ENCODE assay signal across 25 cellular contexts in the genomic region with DNA sequence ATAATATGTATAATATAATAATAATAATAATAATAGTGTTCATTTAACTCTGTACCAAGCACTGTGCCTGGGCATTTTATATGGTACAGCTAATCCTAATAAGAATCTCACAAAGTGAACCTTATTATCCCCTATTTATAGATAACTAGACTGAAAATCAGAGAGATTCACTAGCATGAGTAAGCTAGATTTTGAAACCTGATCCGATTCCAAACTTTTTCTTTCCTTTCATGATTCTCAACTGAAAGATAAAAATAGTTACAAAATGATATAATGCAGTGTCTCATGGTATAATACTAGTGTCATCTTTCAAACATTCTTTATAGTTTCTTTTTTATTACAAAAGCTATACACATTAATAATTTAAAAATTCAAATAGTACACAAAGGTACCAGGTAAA. TPM values are rescaled to one million over a fixed set of nuclear protein-coding genes. Genes with fewer than 3 reads are reported as not detected.
"Had no signal": no experiment of that assay in that cellular context is flagged by ENCODE, and none has a peak within 500 bp of the region (broad histone marks: within the 10 kb centered on the region; RNA-seq: fewer than 3 reads in every experiment).

No MANE protein-coding gene starts in this region.

- H3K27me3 ChIP-seq: tibial artery had no signal

- H3K36me3 Mint-ChIP-seq: mesothelial cell of epicardium had no signal

- H3K9me3 Mint-ChIP-seq: activated CD4-positive, alpha-beta T cell treated with anti-CD3 and anti-CD28 coated beads, Interleukin-2, amount 10 ng/mL, durations not matched to agents 7 days and 5 days; activated T-cell treated with anti-CD3 and anti-CD28 coated beads, Interleukin-2, amount 50 U/mL, for 24 hours; activated T-helper 2 cell treated with anti-CD3 and anti-CD28 coated beads, Interferon-gamma antibody, Interleukin-2, Interleukin-4, amounts not matched to agents 10 μg/mL and 5 μg/mL and 100 μg/mL, durations not matched to agents 14 hours and 24 hours and 36 hours; T-cell had no signal

- ATAC-seq: activated CD8-positive, alpha-beta T cell treated with anti-CD3 and anti-CD28 coated beads, Interleukin-2, amount 10 ng/mL, durations not matched to agents 7 days and 5 days; left lobe of liver; T-cell had no signal

- H3K4me3 ChIP-seq: breast epithelium, lung, sigmoid colon, tibial artery had no signal

- H3K4me1 Mint-ChIP-seq: activated CD4-positive, alpha-beta T cell treated with anti-CD3 and anti-CD28 coated beads, Interleukin-2, amount 10 ng/mL, durations not matched to agents 7 days and 5 days; nephron; T-cell had no signal

- H3K27me3 Mint-ChIP-seq: activated CD4-positive, alpha-beta T cell treated with anti-CD3 and anti-CD28 coated beads, Interleukin-2, amount 10 ng/mL, durations not matched to agents 7 days and 5 days; T-cell had no signal

- DNase-seq: activated CD4-positive, alpha-beta T cell treated with anti-CD3 and anti-CD28 coated beads, Interleukin-2, amount 10 ng/mL, durations not matched to agents 7 days and 5 days; activated CD4-positive, CD25-positive, alpha-beta regulatory T cell; activated CD8-positive, alpha-beta T cell treated with anti-CD3 and anti-CD28 coated beads, Interleukin-2, amount 10 ng/mL, durations not matched to agents 7 days and 5 days; activated naive CD4-positive, alpha-beta T cell treated with Interleukin-2 at 50 U/mL for 16 hours; activated T-cell treated with anti-CD3 and anti-CD28 coated beads, Interleukin-2, amount 50 U/mL, for 24 hours; aorta; cerebellar nuclear complex; effector CD4-positive, alpha-beta T cell; hypothalamus; kidney; posterior cingulate gyrus; sigmoid colon; stimulated activated CD4-positive, alpha-beta T cell treated with anti-CD3 and anti-CD28 coated beads, Interleukin-1b, Interleukin-23, amount 100 ng/mL, for 48 hours; stimulated activated naive CD4-positive, alpha-beta T cell treated with Interleukin-2 at 50 U/mL for 16 hours; substantia nigra; T-cell; T-helper 9 cell; tibial artery had no signal

- H3K27ac Mint-ChIP-seq: activated CD4-positive, alpha-beta T cell treated with anti-CD3 and anti-CD28 coated beads, Interleukin-2, amount 10 ng/mL, durations not matched to agents 7 days and 5 days; activated CD8-positive, alpha-beta T cell treated with anti-CD3 and anti-CD28 coated beads, Interleukin-2, amount 10 ng/mL, durations not matched to agents 7 days and 5 days; activated T-cell treated with anti-CD3 and anti-CD28 coated beads, Interleukin-2, amount 50 U/mL, for 24 hours; activated T-helper 2 cell treated with anti-CD3 and anti-CD28 coated beads, Interferon-gamma antibody, Interleukin-2, Interleukin-4, amounts not matched to agents 10 μg/mL and 5 μg/mL and 100 μg/mL, durations not matched to agents 14 hours and 24 hours and 36 hours; mesothelial cell of epicardium; nephron; T-cell had no signal

- H3K4me3 Mint-ChIP-seq: activated CD4-positive, alpha-beta T cell treated with anti-CD3 and anti-CD28 coated beads, Interleukin-2, amount 10 ng/mL, durations not matched to agents 7 days and 5 days; activated CD8-positive, alpha-beta T cell treated with anti-CD3 and anti-CD28 coated beads, Interleukin-2, amount 10 ng/mL, durations not matched to agents 7 days and 5 days; activated T-cell treated with anti-CD3 and anti-CD28 coated beads, Interleukin-2, amount 50 U/mL, for 24 hours; mesothelial cell of epicardium; nephron; T-cell had no signal

- FAIRE-seq: frontal cortex, kidney had no signal

- H3K36me3 ChIP-seq: breast epithelium, sigmoid colon, tibial artery had no signal

RNA-seq across cellular contexts. Expression of a gene that starts 55.9 kb away (rescaled TPM):
- total RNA-seq: activated CD4-positive, alpha-beta T cell treated with anti-CD3 and anti-CD28 coated beads, Interleukin-2, amount 10 ng/mL, durations not matched to agents 7 days and 5 days; activated CD8-positive, alpha-beta T cell treated with anti-CD3 and anti-CD28 coated beads, Interleukin-2, amount 10 ng/mL, durations not matched to agents 7 days and 5 days; activated T-helper 2 cell treated with anti-CD3 and anti-CD28 coated beads, Interferon-gamma antibody, Interleukin-2, Interleukin-4, amounts not matched to agents 10 μg/mL and 5 μg/mL and 100 μg/mL, durations not matched to agents 14 hours and 24 hours and 36 hours; aorta had no signal
